8 cellular contexts compared by ENCODE assay signal in genomic region chr16:46789499-46790414, GRCh38. TPM values are rescaled to one million over a fixed set of nuclear protein-coding genes. Genes with fewer than 3 reads are reported as not detected.
A peak's percentile ranks its signal among the peaks of the same experiment; 100 is the strongest.
DNase-seq lines count a peak whose midpoint lies in the region; ATAC-seq and TF ChIP-seq lines count a peak whose summit lies in the region.

No MANE protein-coding gene starts in this region.

- DNase-seq in C1 segment of cervical spinal cord (lab: John Stamatoyannopoulos, UW) = peak in 12 of 14 donors; percentile 8 to 57 (median 27)
- DNase-seq in SKM-1 treated with dmso at 0.1 percent for 144 hours (lab: John Stamatoyannopoulos, UW; ENCODE audit: unreplicated experiment) = peak; percentile 67
- peak; percentile 48 for DNase-seq in activated naive CD8-positive, alpha-beta T cell treated with anti-CD3 and anti-CD28 coated beads, Interleukin-2, amount 50 U/mL, for 16 hours (ENCODE audit: low read depth, low spot score)
- DNase-seq in cardiac septum (ENCODE audit: low spot score) = peak; percentile 95
- peak; percentile 93 for DNase-seq in posterior vena cava (ENCODE audit: low spot score)
- DNase-seq in type B pancreatic cell (ENCODE audit: extremely low spot score, unreplicated experiment) = peak; percentile 84

- no peak for TF ChIP-seq CTCF in type B pancreatic cell (conservative IDR thresholded peaks at IDR 0.05)

- H3K36me3 Mint-ChIP-seq in type B pancreatic cell = peaks cover 16% of the 10 kb centered on the region

- peak overlapping the region; percentile 81 for H3K27ac Mint-ChIP-seq in type B pancreatic cell

- H3K4me1 Mint-ChIP-seq in type B pancreatic cell (ENCODE audit: unreplicated experiment) = peaks cover 16% of the 10 kb centered on the region

- peaks cover 14% of the 10 kb centered on the region for H3K9me3 Mint-ChIP-seq in type B pancreatic cell

- ATAC-seq in GM19395 (IDR thresholded peaks at IDR 0.05; ENCODE audit: unreplicated experiment) (peak; percentile 73), HG03520 (IDR thresholded peaks at IDR 0.05; ENCODE audit: unreplicated experiment) (peak; percentile 86)

- H3K27me3 Mint-ChIP-seq in type B pancreatic cell = no peaks in the 10 kb centered on the region

- H3K4me3 Mint-ChIP-seq in type B pancreatic cell = peak overlapping the region; percentile 82

- intact Hi-C loops in cardiac septum (cut with DNase I) = no loop called here
- intact Hi-C loops in posterior vena cava (cut with DNase I) = no loop called here

RNA-seq across cellular contexts. Expression of gene C16orf87, which starts 41.2 kb away (rescaled TPM):
- total RNA-seq in cardiac septum (13.6 TPM), posterior vena cava (1 to 10 TPM; 6.4 to 9.4 TPM), type B pancreatic cell (ENCODE audit: low replicate concordance) (11.5 and 14.3 TPM in 2 replicates)

RNA-seq across cellular contexts. Expression of gene MYLK3, which starts 41.6 kb away (rescaled TPM):
- total RNA-seq in cardiac septum = 150 TPM
- under 1 TPM; 0.29 to 0.97 TPM for total RNA-seq in posterior vena cava
- 0.12 and 0.82 TPM in 2 replicates for total RNA-seq in type B pancreatic cell (ENCODE audit: low replicate concordance)

Comparison
In these comparisons a context has a peak if more than half of its experiments do, and no peak if none do; other contexts are left out.
1. Peak in every context shown above with its lines: DNase-seq and ATAC-seq.
2. DNase-seq: peak in every context shown above with its lines; median percentile 95 in cardiac septum; 93 in posterior vena cava; 84 in type B pancreatic cell; 67 in SKM-1 treated with dmso at 0.1 percent for 144 hours; 48 in activated naive CD8-positive, alpha-beta T cell treated with anti-CD3 and anti-CD28 coated beads, Interleukin-2, amount 50 U/mL, for 16 hours; 27 in C1 segment of cervical spinal cord.
3. RNA of gene MYLK3, which starts 41.6 kb away (total RNA-seq): 150 TPM in cardiac septum (single experiment); 0.29 to 0.97 TPM in posterior vena cava and 0.12 to 0.82 TPM in type B pancreatic cell; every median in the first group is over 10 times any median in the second.